ENCODE assay signal across 9 cellular contexts in the genomic region with DNA sequence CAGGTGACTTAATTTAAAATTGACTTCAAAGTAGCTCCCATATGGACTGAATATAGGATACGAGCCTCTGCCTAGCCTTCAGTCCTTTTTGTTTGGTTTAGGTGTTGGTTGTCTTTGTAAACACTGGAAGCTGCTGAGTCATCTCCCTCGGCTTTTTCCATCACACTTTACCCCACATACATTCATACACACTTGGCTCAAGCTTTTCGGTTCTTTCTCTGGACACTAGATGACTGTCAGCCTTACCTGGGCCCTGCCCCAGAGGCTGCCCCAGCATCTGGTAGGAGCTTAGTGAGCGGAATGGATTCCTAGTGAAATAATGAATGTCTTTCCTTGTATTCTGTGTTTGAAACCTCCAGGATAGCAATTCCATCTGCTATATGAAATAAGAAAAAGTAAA. TPM values are rescaled to one million over a fixed set of nuclear protein-coding genes. Genes with fewer than 3 reads are reported as not detected.
DNase-seq lines count a peak whose midpoint lies in the region; FAIRE-seq and TF ChIP-seq lines count a peak whose summit lies in the region.
"Had no signal": no experiment of that assay in that cellular context is flagged by ENCODE, and none has a peak within 500 bp of the region (broad histone marks: within the 10 kb centered on the region; RNA-seq: fewer than 3 reads in every experiment).

No MANE protein-coding gene starts in this region.

- no peak overlapping the region for H3K4me3 ChIP-seq in muscle layer of colon (ENCODE audit: low read depth in 1 of 2, low read length in 2 of 2)

- H3K36me3 Mint-ChIP-seq in CD14-positive monocyte = no peaks in the 10 kb centered on the region

- H3K9ac ChIP-seq in muscle layer of colon (ENCODE audit: low read length) = no peak overlapping the region

- no peaks in the 10 kb centered on the region for H3K27me3 ChIP-seq in muscle layer of colon (ENCODE audit: control insufficient read depth in 1 of 2, insufficient read depth in 2 of 2, low read length in 2 of 2)

- no peak for FAIRE-seq in GM12892 (lab: Jason Lieb, UNC)

- peak; percentile 19 for DNase-seq in NCI-H2171 (lab: John Stamatoyannopoulos, UW)
- peak; percentile 50 for DNase-seq in dedifferentiated amniotic fluid mesenchymal stem cell (ENCODE audit: extremely low spot score)
- no peak for DNase-seq in middle frontal gyrus (ENCODE audit: extremely low spot score, low spot score)
- DNase-seq in HuH-7 (ENCODE audit: low spot score) = no peak
- no peak for DNase-seq in CD14-positive monocyte (ENCODE audit: low spot score)
- no peak for DNase-seq in GM12892 (ENCODE audit: insufficient read length)
- DNase-seq: NCI-H526 had no signal

- H3K27me3 Mint-ChIP-seq in CD14-positive monocyte (ENCODE audit: low read depth in 3 of 3) = peaks cover 0 to 3% (median 0%) of the 10 kb centered on the region in 3 donors

- no peak overlapping the region for H3K27ac Mint-ChIP-seq in CD14-positive monocyte

- H3K27ac ChIP-seq in C4-2B (peak overlapping the region; percentile 47; the same call in 1 of the 2 replicates), muscle layer of colon (ENCODE audit: low read depth, low read length) (peak overlapping the region; percentile 73)

- H3K4me3 Mint-ChIP-seq in CD14-positive monocyte = no peak overlapping the region

- no peaks in the 10 kb centered on the region for H3K9me3 ChIP-seq in muscle layer of colon (ENCODE audit: low read length)

- intact Hi-C loops in CD14-positive monocyte (cut with micrococcal nuclease) = no loop called here

- TF ChIP-seq CTCF in C4-2B (conservative IDR thresholded peaks at IDR 0.05) (no peak), CD14-positive monocyte (IDR thresholded peaks at IDR 0.05) (no peak)

- H3K36me3 ChIP-seq in muscle layer of colon (ENCODE audit: insufficient read depth, low read length) = no peaks in the 10 kb centered on the region

- peaks cover 76% of the 10 kb centered on the region for H3K4me1 ChIP-seq in muscle layer of colon (ENCODE audit: insufficient read depth, low read length)

- H3K4me1 Mint-ChIP-seq in CD14-positive monocyte = no peaks in the 10 kb centered on the region

- no peaks in the 10 kb centered on the region for H3K9me3 Mint-ChIP-seq in CD14-positive monocyte

- no peak for TF ChIP-seq POLR2A in GM12892 (IDR thresholded peaks at IDR 0.05; ENCODE audit: low read depth, low read length)

RNA-seq across cellular contexts. Expression of a gene that starts 52.5 kb away (rescaled TPM):
- polyA plus RNA-seq in CD14-positive monocyte = not detected
- polyA plus RNA-seq in GM12892 (2012; ENCODE audit: missing spikeins) = 0.42 TPM

Comparison
In these comparisons a context has a peak if more than half of its experiments do, and no peak if none do; other contexts are left out.
1. DNase-seq: peak in NCI-H2171 (single experiment) and dedifferentiated amniotic fluid mesenchymal stem cell (single experiment); none in middle frontal gyrus (single experiment), HuH-7 (single experiment), CD14-positive monocyte (single experiment) and GM12892 (single experiment).